14 cellular contexts compared by ENCODE assay signal in the genomic region with DNA sequence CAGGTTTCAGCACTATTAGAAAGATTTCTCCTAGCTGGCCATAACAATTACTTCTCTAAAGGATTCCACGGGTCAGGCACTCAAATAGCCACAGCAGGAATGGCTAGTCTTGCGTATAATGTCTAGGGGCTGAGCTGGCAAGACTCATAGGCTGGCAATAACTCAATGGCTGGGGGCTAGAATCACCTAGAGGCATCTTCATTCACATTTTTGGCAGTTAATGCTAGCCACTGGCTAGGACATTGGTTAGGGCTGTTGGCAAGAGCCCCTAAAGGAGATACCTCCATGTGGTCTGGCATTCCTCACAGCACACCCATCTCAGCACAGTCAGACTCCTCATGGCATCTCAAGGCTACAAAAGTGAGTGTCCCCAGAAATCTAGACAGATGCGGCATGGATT. TPM values are rescaled to one million over a fixed set of nuclear protein-coding genes. Genes with fewer than 3 reads are reported as not detected.
A peak's percentile ranks its signal among the peaks of the same experiment; 100 is the strongest.
DNase-seq lines count a peak whose midpoint lies in the region; ATAC-seq and TF ChIP-seq lines count a peak whose summit lies in the region.
"Had no signal": no experiment of that assay in that cellular context is flagged by ENCODE, and none has a peak within 500 bp of the region (broad histone marks: within the 10 kb centered on the region; RNA-seq: fewer than 3 reads in every experiment).

No MANE protein-coding gene starts in this region.

- H2AFZ ChIP-seq in ACC112 (ENCODE audit: low read length, unreplicated experiment), result no peak overlapping the region

- peaks cover 22% of the 10 kb centered on the region for H3K79me2 ChIP-seq in ACC112 (ENCODE audit: control insufficient read depth, insufficient read depth, low read length, unreplicated experiment)

- no peak overlapping the region for H3K4me3 Mint-ChIP-seq in chondrocyte (ENCODE audit: unreplicated experiment)
- H3K4me3 Mint-ChIP-seq: CD8-positive, alpha-beta memory T cell; H9 had no signal

- DNase-seq in M059J (ENCODE audit: low read depth) (peak; percentile 68), chondrocyte (ENCODE audit: low spot score) (no peak), tibial artery (no peak), DMS114 treated with DMSO at 0.1 percent for 48 hours (lab: John Stamatoyannopoulos, UW; ENCODE audit: unreplicated experiment) (no peak), SW480 (ENCODE audit: low spot score) (no peak)
- DNase-seq: AML-193; Caco-2; CD8-positive, alpha-beta memory T cell; GOT3; H9 had no signal

- ATAC-seq in GM21526 (IDR thresholded peaks at IDR 0.05; ENCODE audit: low FRiP score, unreplicated experiment), result no peak

- H3K27me3 ChIP-seq in ACC112 (ENCODE audit: insufficient read depth, low read length) (no peaks in the 10 kb centered on the region), tibial artery (no peaks in the 10 kb centered on the region)

- H3K9me3 Mint-ChIP-seq in chondrocyte (ENCODE audit: low read depth), result peaks cover 22% of the 10 kb centered on the region

- peaks cover 31% of the 10 kb centered on the region for H3K36me3 Mint-ChIP-seq in chondrocyte (ENCODE audit: low read depth)

- H3K27me3 Mint-ChIP-seq in chondrocyte (ENCODE audit: low read depth), result no peaks in the 10 kb centered on the region

- H3K4me1 ChIP-seq in ACC112 (ENCODE audit: control insufficient read depth, insufficient read depth, low read length, unreplicated experiment) (peaks cover 15% of the 10 kb centered on the region), tibial artery (peaks cover 0 to 44% (median 5%) of the 10 kb centered on the region in 4 donors)
- H3K4me1 ChIP-seq: BLaER1, Caco-2 had no signal

- intact Hi-C loops in tibial artery (cut with DNase I; ENCODE audit: low total_unique reads), result loop anchor here (10.0 kb wide), 1 partner anchor 162 kb away; no protein-coding TSS in a partner anchor

- peak overlapping the region; percentile 32 for H3K27ac Mint-ChIP-seq in chondrocyte (ENCODE audit: unreplicated experiment)
- H3K27ac Mint-ChIP-seq: CD8-positive, alpha-beta memory T cell; H9 had no signal

- H3K4me1 Mint-ChIP-seq in chondrocyte (ENCODE audit: low read depth), result peaks cover 42% of the 10 kb centered on the region

- no peak overlapping the region for H3K4me3 ChIP-seq in ACC112 (ENCODE audit: low read depth, low read length)
- H3K4me3 ChIP-seq in tibial artery, result no peak overlapping the region
- H3K4me3 ChIP-seq: BLaER1 had no signal

- TF ChIP-seq CTCF in chondrocyte (IDR thresholded peaks at IDR 0.05), result no peak
- no peak for TF ChIP-seq CTCF in tibial artery (IDR thresholded peaks at IDR 0.05)

- no peaks in the 10 kb centered on the region for H3K9me3 ChIP-seq in tibial artery

- H3K36me3 ChIP-seq in ACC112 (ENCODE audit: insufficient read depth, low read length) (peaks cover 27% of the 10 kb centered on the region), tibial artery (peaks cover 22 to 58% (median 23%) of the 10 kb centered on the region in 3 donors)
- H3K36me3 ChIP-seq: BLaER1 had no signal

- peak overlapping the region; percentile 83; the same call in 1 of the 2 replicates for H3K27ac ChIP-seq in ACC112 (ENCODE audit: low read depth, low read length)
- H3K27ac ChIP-seq in tibial artery, result peak overlapping the region; percentile 36 to 50
- H3K27ac ChIP-seq: 22Rv1, BLaER1 had no signal

RNA-seq across cellular contexts. Expression of a gene that starts 6.2 kb away (rescaled TPM):
- 0.44 and 0.98 TPM in 2 replicates for total RNA-seq in M059J (2014; rRNA removed; shearing (Covaris generic))
- total RNA-seq in chondrocyte, result 38.5 to 55.6 TPM (median 51.8 TPM) in 3 replicates
- total RNA-seq: Caco-2; CD8-positive, alpha-beta memory T cell had no signal

Comparison
In these comparisons a context has a peak if more than half of its experiments do, and no peak if none do; other contexts are left out.
1. RNA of a gene that starts 6.2 kb away (total RNA-seq): 38.5 to 55.6 TPM in chondrocyte; 0.44 to 0.98 TPM in M059J; every median in the first group is over 10 times any median in the second.